8 cellular contexts compared by ENCODE assay signal in the genomic region with DNA sequence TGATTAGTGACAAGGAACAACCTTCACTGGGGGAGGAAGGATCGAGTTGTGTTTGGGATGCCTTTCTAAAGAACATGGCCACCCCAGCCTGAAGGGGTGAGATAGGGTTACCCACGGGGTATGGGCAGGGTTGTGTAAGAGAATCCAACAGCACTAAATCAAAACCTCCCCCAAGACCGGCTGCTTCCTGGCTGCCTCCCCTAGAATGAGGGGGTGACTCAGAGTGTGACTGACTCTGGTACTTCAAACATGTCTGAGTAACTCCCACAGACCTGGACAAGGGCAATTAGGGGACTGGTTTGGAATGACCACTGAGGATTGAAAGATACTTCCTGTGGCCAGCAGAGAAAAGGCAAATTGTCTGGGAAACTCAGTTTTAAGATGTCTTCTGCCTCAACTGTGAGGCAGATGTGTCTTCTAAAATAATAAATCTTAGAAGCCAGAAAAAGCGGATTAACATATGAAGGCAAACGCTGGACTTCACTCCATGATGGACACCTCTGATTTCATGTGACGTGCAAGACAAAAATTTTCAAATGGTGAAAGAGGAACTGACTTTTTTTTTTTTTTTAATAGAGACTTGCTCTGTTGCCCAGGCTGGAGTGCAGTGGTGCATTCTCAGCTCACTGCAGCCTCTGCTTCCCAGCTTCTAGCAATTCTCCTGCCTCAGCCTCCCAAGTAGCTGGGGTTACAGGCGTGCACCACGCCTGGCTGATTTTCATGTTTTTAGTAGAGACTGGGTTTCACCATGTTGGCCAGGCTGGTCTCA. TPM values are rescaled to one million over a fixed set of nuclear protein-coding genes. Genes with fewer than 3 reads are reported as not detected.
DNase-seq lines count a peak whose midpoint lies in the region; ATAC-seq and TF ChIP-seq lines count a peak whose summit lies in the region.

No MANE protein-coding gene starts in this region.

- peaks cover 28% of the 10 kb centered on the region for H3K4me1 Mint-ChIP-seq in osteocyte (ENCODE audit: unreplicated experiment)
- H3K4me1 Mint-ChIP-seq in endothelial cell (ENCODE audit: unreplicated experiment) = peaks cover 4% of the 10 kb centered on the region

- H3K36me3 Mint-ChIP-seq in osteocyte (ENCODE audit: unreplicated experiment) = no peaks in the 10 kb centered on the region
- no peaks in the 10 kb centered on the region for H3K36me3 Mint-ChIP-seq in endothelial cell (ENCODE audit: low read depth, unreplicated experiment)

- H3K27ac ChIP-seq in gastroesophageal sphincter (no peak overlapping the region), right atrium auricular region (no peak overlapping the region)

- H3K27me3 Mint-ChIP-seq in osteocyte (ENCODE audit: unreplicated experiment) (no peaks in the 10 kb centered on the region), endothelial cell (ENCODE audit: unreplicated experiment) (no peaks in the 10 kb centered on the region)

- DNase-seq in astrocyte of the spinal cord (ENCODE audit: low read depth, low spot score) (peak; percentile 83), osteocyte (ENCODE audit: extremely low spot score, unreplicated experiment) (no peak), endothelial cell (ENCODE audit: low spot score) (no peak), right atrium auricular region (ENCODE audit: low spot score) (no peak), NCI-H526 (lab: John Stamatoyannopoulos, UW) (no peak)

- in situ Hi-C loops in astrocyte of the spinal cord (cut with HindIII; ENCODE audit: low sequenced_read_pairs) = no loop called here

- no peaks in the 10 kb centered on the region for H3K27me3 ChIP-seq in gastroesophageal sphincter
- no peaks in the 10 kb centered on the region for H3K27me3 ChIP-seq in right atrium auricular region

- TF ChIP-seq POLR2A in gastroesophageal sphincter (IDR thresholded peaks at IDR 0.05) = no peak

- H3K27ac Mint-ChIP-seq in osteocyte (ENCODE audit: unreplicated experiment) (peak overlapping the region; percentile 58), endothelial cell (ENCODE audit: unreplicated experiment) (no peak overlapping the region)

- no peaks in the 10 kb centered on the region for H3K4me1 ChIP-seq in gastroesophageal sphincter
- H3K4me1 ChIP-seq in right atrium auricular region = peaks cover 0 to 1% of the 10 kb centered on the region in 2 donors

- ATAC-seq in GM19351 (IDR thresholded peaks at IDR 0.05; ENCODE audit: unreplicated experiment) (peak; percentile 78), HG03432 (IDR thresholded peaks at IDR 0.05; ENCODE audit: unreplicated experiment) (peak; percentile 75), gastroesophageal sphincter (no peak)

- H3K4me3 Mint-ChIP-seq in osteocyte (ENCODE audit: unreplicated experiment) (no peak overlapping the region), endothelial cell (ENCODE audit: unreplicated experiment) (no peak overlapping the region)

- 69 to 74% methylated on average over 6 to 8 of the region's 8 CpGs for WGBS in gastroesophageal sphincter (ENCODE audit: low coverage in 1 of 2), 2 donors

- H3K9me3 ChIP-seq in gastroesophageal sphincter (no peaks in the 10 kb centered on the region), right atrium auricular region (no peaks in the 10 kb centered on the region)

- TF ChIP-seq CTCF in astrocyte of the spinal cord (IDR thresholded peaks at IDR 0.05; ENCODE audit: low read depth, low read length) (no peak), osteocyte (IDR thresholded peaks at IDR 0.05) (no peak), gastroesophageal sphincter (IDR thresholded peaks at IDR 0.05) (no peak), endothelial cell (IDR thresholded peaks at IDR 0.05; ENCODE audit: unreplicated experiment) (no peak), right atrium auricular region (IDR thresholded peaks at IDR 0.05) (no peak)

- TF ChIP-seq EP300 in gastroesophageal sphincter (IDR thresholded peaks at IDR 0.05) = no peak

- H3K36me3 ChIP-seq in gastroesophageal sphincter = no peaks in the 10 kb centered on the region
- no peaks in the 10 kb centered on the region for H3K36me3 ChIP-seq in right atrium auricular region

- H3K9me3 Mint-ChIP-seq in osteocyte (ENCODE audit: unreplicated experiment) = no peaks in the 10 kb centered on the region
- H3K9me3 Mint-ChIP-seq in endothelial cell (ENCODE audit: unreplicated experiment) = no peaks in the 10 kb centered on the region

- H3K4me3 ChIP-seq in astrocyte of the spinal cord (ENCODE audit: low read depth, low read length) (no peak overlapping the region), gastroesophageal sphincter (no peak overlapping the region), right atrium auricular region (no peak overlapping the region)

RNA-seq across cellular contexts. Expression of a gene that starts 6.8 kb away (rescaled TPM):
- total RNA-seq in osteocyte (140 and 142 TPM in 2 replicates), gastroesophageal sphincter (10 to 100 TPM; 38.9 to 96.8 (median 75.4) TPM), endothelial cell (ENCODE audit: unreplicated experiment) (46.3 TPM), right atrium auricular region (10 to 100 TPM in 1 of 2 donors, 1 to 10 TPM in 1; 8.4 to 27.2 TPM)

RNA-seq across cellular contexts. Expression of a gene that starts 44.8 kb away (rescaled TPM):
- total RNA-seq in osteocyte (21.5 and 26.5 TPM in 2 replicates), gastroesophageal sphincter (10 to 100 TPM in 1 of 4 donors, under 1 TPM in 3; 0.31 to 18.4 (median 0.66) TPM), endothelial cell (ENCODE audit: unreplicated experiment) (20.8 TPM), right atrium auricular region (1 to 10 TPM in 1 of 2 donors, under 1 TPM in 1; 0.63 to 3.3 TPM)
